ENCODE assay signal across 23 cellular contexts in the genomic region with DNA sequence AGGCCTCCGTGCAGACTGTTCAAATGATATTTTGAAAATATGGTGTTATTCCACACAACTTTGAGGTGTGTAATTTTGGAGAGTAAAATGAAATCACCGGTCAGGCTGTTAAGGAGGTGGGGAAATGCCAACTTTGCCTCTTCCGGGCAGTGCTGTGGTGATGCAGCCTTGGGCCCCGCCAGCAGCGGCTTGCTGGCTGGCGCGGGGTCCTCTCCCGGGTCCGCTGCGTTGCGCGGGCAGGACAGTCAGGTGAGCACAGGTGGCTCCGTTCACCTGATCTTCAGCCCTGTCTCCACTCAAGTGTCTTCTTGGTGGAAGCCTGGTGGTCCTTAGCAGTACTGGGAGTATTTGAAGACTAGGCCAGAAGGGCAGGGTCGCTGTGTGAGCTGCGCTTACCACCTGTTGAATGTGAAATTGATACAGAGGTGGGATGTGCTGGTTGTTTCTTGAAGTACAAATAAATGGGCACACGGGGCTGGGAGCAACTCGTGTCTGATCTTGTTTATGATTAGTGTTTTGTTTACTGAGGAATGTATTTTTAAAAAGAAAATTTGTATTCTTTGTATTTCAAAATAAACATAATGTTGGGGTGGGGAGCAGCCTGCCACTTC.
"Had no signal": no experiment of that assay in that cellular context is flagged by ENCODE, and none has a peak within 500 bp of the region (broad histone marks: within the 10 kb centered on the region; RNA-seq: fewer than 3 reads in every experiment).

No MANE protein-coding gene starts in this region.

- H3K4me2 ChIP-seq: SK-N-SH had no signal

- H3K9me3 Mint-ChIP-seq: T-cell had no signal

- H3K9me3 ChIP-seq: SK-N-SH had no signal

- H3K9ac ChIP-seq: SK-N-SH had no signal

- H3K27ac ChIP-seq: HL-60, RWPE1 had no signal

- DNase-seq: KBM-7, MV-4-11, NCI-H1048, NCI-H1105, NCI-H1417, NCI-H1436 treated with DMSO at 0.1 percent for 48 hours, NCI-H1694, NCI-H187 treated with DMSO at 0.1 percent for 48 hours, NCI-H2029 treated with DMSO at 0.1 percent for 48 hours, NCI-H2171 treated with DMSO at 0.1 percent for 48 hours, NCI-H345, NCI-H446 treated with DMSO at 0.1 percent for 48 hours, NCI-H510A treated with DMSO at 0.1 percent for 48 hours, NCI-H526, NCI-H748 treated with DMSO at 0.1 percent for 48 hours, PC-3, SK-N-SH, SW 1271, T-cell had no signal

- FAIRE-seq: HTR-8/SVneo had no signal

- H3K27me3 Mint-ChIP-seq: T-cell had no signal

- H3K9me2 ChIP-seq: SK-N-SH had no signal

- H3K4me3 Mint-ChIP-seq: T-cell had no signal

- ATAC-seq: Panc1, PC-3, T-cell had no signal

- H3K27ac Mint-ChIP-seq: T-cell had no signal
